Comparison of ENCODE assay signal across 9 cellular contexts in the genomic region with DNA sequence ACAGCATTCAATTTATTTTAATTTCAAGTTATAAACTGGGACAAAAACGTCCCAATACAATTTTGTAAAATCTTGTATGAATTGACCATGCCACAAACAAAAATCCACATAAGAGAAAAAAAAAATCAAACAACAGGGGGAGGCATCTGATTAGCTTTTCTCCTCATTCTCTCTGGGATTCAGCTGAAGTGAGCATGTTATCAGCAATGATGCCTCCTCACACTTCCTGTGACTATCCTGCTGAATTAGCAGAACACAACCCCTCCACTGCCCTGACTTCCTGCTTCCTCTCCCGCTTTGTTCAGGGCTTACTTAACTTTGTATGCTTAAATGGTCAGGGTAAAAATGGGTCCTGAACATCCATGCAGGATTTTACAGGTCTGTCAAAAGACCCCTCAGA.
DNase-seq lines count a peak whose midpoint lies in the region; TF ChIP-seq lines count a peak whose summit lies in the region.
"Had no signal": no experiment of that assay in that cellular context is flagged by ENCODE, and none has a peak within 500 bp of the region (broad histone marks: within the 10 kb centered on the region; RNA-seq: fewer than 3 reads in every experiment).

No MANE protein-coding gene starts in this region.

- no peak overlapping the region for H3K4me3 ChIP-seq in left ventricle myocardium inferior
- H3K4me3 ChIP-seq in testis: no peak overlapping the region

- TF ChIP-seq POLR2A in testis (IDR thresholded peaks at IDR 0.05): no peak

- H3K36me3 ChIP-seq in left ventricle myocardium inferior (no peaks in the 10 kb centered on the region), testis (ENCODE audit: low read depth, missing control alignments) (no peaks in the 10 kb centered on the region)

- H3K9me3 ChIP-seq in left ventricle myocardium inferior (replicated peaks) (no peaks in the 10 kb centered on the region), testis (no peaks in the 10 kb centered on the region)

- peak overlapping the region; percentile 81 for H3K27ac ChIP-seq in left ventricle myocardium inferior (replicated peaks)
- H3K27ac ChIP-seq in testis: no peak overlapping the region

- H3K4me1 ChIP-seq in left ventricle myocardium inferior (peaks cover 100% of the 10 kb centered on the region), testis (peaks cover 8% of the 10 kb centered on the region)

- WGBS in testis, 2 donors: 55 to 69% methylated on average over 2 of the region's 2 CpGs

- H3K27me3 ChIP-seq in left ventricle myocardium inferior (ENCODE audit: low read depth): no peaks in the 10 kb centered on the region
- H3K27me3 ChIP-seq in testis: no peaks in the 10 kb centered on the region

- peak; percentile 20 for DNase-seq in stimulated activated CD4-positive, alpha-beta T cell treated with anti-CD3 and anti-CD28 coated beads, Interleukin-4, amount 100 ng/mL, for 24 hours
- no peak for DNase-seq in stimulated activated CD4-positive, alpha-beta T cell treated with anti-CD3 and anti-CD28 coated beads, Interleukin-2, amount 100 ng/mL, for 24 hours
- DNase-seq in UCSD-AML1 (lab: John Stamatoyannopoulos, UW; ENCODE audit: unreplicated experiment) (peak; percentile 12), left ventricle myocardium inferior (no peak), NCI-H1417 (lab: John Stamatoyannopoulos, UW) (no peak), testis (no peak), amniotic stem cell (lab: John Stamatoyannopoulos, UW) (no peak), cerebellar cortex (ENCODE audit: low spot score) (no peak)
- DNase-seq: effector CD4-positive, alpha-beta T cell had no signal

- intact Hi-C loops in left ventricle myocardium inferior (cut with micrococcal nuclease) (no loop called here), testis (cut with DNase I; ENCODE audit: low total_unique reads) (no loop called here)

- TF ChIP-seq CTCF in left ventricle myocardium inferior (IDR thresholded peaks at IDR 0.05; ENCODE audit: borderline replicate concordance): no peak
- TF ChIP-seq CTCF in testis (IDR thresholded peaks at IDR 0.05): no peak

Comparison
In these comparisons a context has a peak if more than half of its experiments do, and no peak if none do; other contexts are left out.
1. DNase-seq: peak in stimulated activated CD4-positive, alpha-beta T cell treated with anti-CD3 and anti-CD28 coated beads, Interleukin-4, amount 100 ng/mL, for 24 hours (single experiment) and UCSD-AML1 (single experiment); none in stimulated activated CD4-positive, alpha-beta T cell treated with anti-CD3 and anti-CD28 coated beads, Interleukin-2, amount 100 ng/mL, for 24 hours (0 of 2), left ventricle myocardium inferior (single experiment), NCI-H1417 (0 of 3), testis (single experiment), amniotic stem cell (single experiment) and cerebellar cortex (single experiment).